Comparison of ENCODE assay signal across 7 cellular contexts in genomic region chr2:238286551-238286950, GRCh38. TPM values are rescaled to one million over a fixed set of nuclear protein-coding genes. Genes with fewer than 3 reads are reported as not detected.
DNase-seq lines count a peak whose midpoint lies in the region; ATAC-seq and TF ChIP-seq lines count a peak whose summit lies in the region.

No MANE protein-coding gene starts in this region.

- H3K27ac ChIP-seq in endodermal cell (ENCODE audit: low read depth, low read length), result peak overlapping the region; percentile 85

- H3K27me3 Mint-ChIP-seq in endodermal cell (ENCODE audit: insufficient read depth) (no peaks in the 10 kb centered on the region), naive B cell (no peaks in the 10 kb centered on the region)

- peaks cover 35% of the 10 kb centered on the region for H3K4me1 ChIP-seq in NT2/D1 (ENCODE audit: insufficient read depth, insufficient read length)
- peaks cover 36% of the 10 kb centered on the region for H3K4me1 ChIP-seq in endodermal cell (ENCODE audit: control insufficient read depth, insufficient read depth, low read length)

- H3K4me1 Mint-ChIP-seq in endodermal cell (peaks cover 51% of the 10 kb centered on the region), naive B cell (peaks cover 43 to 68% (median 50%) of the 10 kb centered on the region in 3 donors)

- H3K4me3 ChIP-seq in NT2/D1 (ENCODE audit: insufficient read length, low read depth) (no peak overlapping the region), endodermal cell (ENCODE audit: low read length) (peak overlapping the region; percentile 79)

- H3K9me3 Mint-ChIP-seq in endodermal cell (no peaks in the 10 kb centered on the region), naive B cell (no peaks in the 10 kb centered on the region)

- H3K9me3 ChIP-seq in NT2/D1 (ENCODE audit: insufficient read depth, low read length) (no peaks in the 10 kb centered on the region), endodermal cell (ENCODE audit: control insufficient read depth, low read length) (no peaks in the 10 kb centered on the region)

- WGBS in endodermal cell (ENCODE audit: insufficient coverage in 1 of 2, insufficient read length in 1 of 2), 2 experiments, result 87 to 89% methylated on average over 7 of the region's 7 CpGs

- DNase-seq in GM04504 (ENCODE audit: low read depth) (peak; percentile 80), NT2/D1 (ENCODE audit: low read depth, low spot score) (no peak), endodermal cell (no peak), naive B cell (no peak), NCI-H748 treated with DMSO at 0.1 percent for 48 hours (lab: John Stamatoyannopoulos, UW) (no peak), mesenteric fat pad (ENCODE audit: low spot score) (no peak)

- H3K27me3 ChIP-seq in NT2/D1 (ENCODE audit: insufficient read depth, insufficient read length), result peaks cover 15% of the 10 kb centered on the region
- no peaks in the 10 kb centered on the region for H3K27me3 ChIP-seq in endodermal cell (ENCODE audit: control insufficient read depth, insufficient read depth, low read length, poor library complexity, severe bottlenecking)

- no peak for ATAC-seq in naive B cell (ENCODE audit: low read depth in 2 of 2)
- ATAC-seq in GM21723 (IDR thresholded peaks at IDR 0.05; ENCODE audit: unreplicated experiment), result no peak

- no peak for TF ChIP-seq CTCF in endodermal cell (conservative IDR thresholded peaks at IDR 0.05)

- peak overlapping the region; percentile 29 for H3K9ac ChIP-seq in NT2/D1 (ENCODE audit: insufficient read length, low read depth)
- peak overlapping the region; percentile 91 for H3K9ac ChIP-seq in endodermal cell (ENCODE audit: extremely low read depth, low read length, poor library complexity, severe bottlenecking)

- H3K36me3 ChIP-seq in NT2/D1 (ENCODE audit: insufficient read depth, insufficient read length, low read length) (no peaks in the 10 kb centered on the region), endodermal cell (ENCODE audit: control insufficient read depth, insufficient read depth, low read length) (no peaks in the 10 kb centered on the region)

- peak overlapping the region; percentile 97 for H3K27ac Mint-ChIP-seq in endodermal cell
- peak overlapping the region in 2 of 6 donors; percentile 4 to 63 for H3K27ac Mint-ChIP-seq in naive B cell

- H3K36me3 Mint-ChIP-seq in endodermal cell (ENCODE audit: low read depth) (peaks cover 5% of the 10 kb centered on the region), naive B cell (no peaks in the 10 kb centered on the region)

- H3K4me3 Mint-ChIP-seq in endodermal cell (peak overlapping the region; percentile 72), naive B cell (peak overlapping the region; percentile 78 to 97 (median 90))

RNA-seq across cellular contexts. Expression of gene PER2, which starts 1.9 kb away (rescaled TPM):
- total RNA-seq in endodermal cell (10 to 100 TPM in 1 of 2 donors, 1 to 10 TPM in 1; 9.7 to 13.5 TPM), mesenteric fat pad (9.9 TPM)
- polyA plus RNA-seq in endodermal cell (2013, experiment 1 of 2), result 5.6 TPM
- 4.9 TPM for polyA plus RNA-seq in endodermal cell (2013, experiment 2 of 2)
- 10 to 100 TPM in 1 of 6 donors, 1 to 10 TPM in 5; 3.5 to 11.7 (median 4.5) TPM for polyA plus RNA-seq in naive B cell (ENCODE audit: low read depth in 6 of 6)

RNA-seq across cellular contexts. Expression of gene TRAF3IP1, which starts 33.8 kb away (rescaled TPM):
- total RNA-seq in endodermal cell (10 to 100 TPM; 21.9 to 28.3 TPM), mesenteric fat pad (24.5 TPM)
- 14.1 TPM for polyA plus RNA-seq in endodermal cell (2013, experiment 1 of 2)
- polyA plus RNA-seq in endodermal cell (2013, experiment 2 of 2), result 10.9 TPM
- polyA plus RNA-seq in naive B cell (ENCODE audit: low read depth in 6 of 6), result 1 to 10 TPM; 2.8 to 5.4 (median 3.5) TPM

RNA-seq across cellular contexts. Expression of gene HES6, which starts 46.7 kb away (rescaled TPM):
- total RNA-seq in endodermal cell (10 to 100 TPM; 17.8 to 26.3 TPM), mesenteric fat pad (4.3 TPM)
- 302 TPM for polyA plus RNA-seq in endodermal cell (2013, experiment 1 of 2)
- 279 TPM for polyA plus RNA-seq in endodermal cell (2013, experiment 2 of 2)
- 1 to 10 TPM; 2.5 to 6.9 (median 3.9) TPM for polyA plus RNA-seq in naive B cell (ENCODE audit: low read depth in 6 of 6)
